Comparison of ENCODE assay signal across 8 cellular contexts in genomic region chr1:45325816-45326506, GRCh38. TPM values are rescaled to one million over a fixed set of nuclear protein-coding genes. Genes with fewer than 3 reads are reported as not detected.
A peak's percentile ranks its signal among the peaks of the same experiment; 100 is the strongest.
DNase-seq lines count a peak whose midpoint lies in the region; ATAC-seq, FAIRE-seq and TF ChIP-seq lines count a peak whose summit lies in the region.

No MANE protein-coding gene starts in this region.

- CTCF ChIA-PET in HCT116 (lab: Charles Lee): no interaction called here
- CTCF ChIA-PET in K562 (lab: Yijun Ruan, JAX; ENCODE audit: low intra/inter-chr PET ratio): no interaction called here

- H3K9me2 ChIP-seq in HCT116 (ENCODE audit: insufficient read depth): no peaks in the 10 kb centered on the region

- no peak for TF ChIP-seq RAD21 in HCT116 (IDR thresholded peaks at IDR 0.05; ENCODE audit: low read depth)
- no peak for TF ChIP-seq RAD21 in K562 (CRISPR knock-in tag; conservative IDR thresholded peaks at IDR 0.05 in 1 of 2, IDR thresholded peaks at IDR 0.05 in 1 of 2)

- H3K27me3 ChIP-seq in BLaER1: no peaks in the 10 kb centered on the region
- no peaks in the 10 kb centered on the region for H3K27me3 ChIP-seq in HCT116 (ENCODE audit: insufficient read depth, low read length)
- H3K27me3 ChIP-seq in K562 (ENCODE audit: control insufficient read depth in 2 of 2, insufficient read depth in 2 of 2, low read length in 2 of 2): no peaks in the 10 kb centered on the region

- TF ChIP-seq EP300 in K562 (IDR thresholded peaks at IDR 0.05; ENCODE audit: low read length): no peak

- no peak for ATAC-seq in HCT116
- ATAC-seq in K562: no peak; the same call in 2 of the 3 replicates

- H3K36me3 ChIP-seq in BLaER1: peaks cover 25% of the 10 kb centered on the region
- no peaks in the 10 kb centered on the region; a peak in 1 of 4 replicates for H3K36me3 ChIP-seq in HCT116 (ENCODE audit: control insufficient read depth in 1 of 2, insufficient read depth in 2 of 2, low read length in 2 of 2)
- peaks cover 12% of the 10 kb centered on the region; the same call in 2 of the 3 replicates for H3K36me3 ChIP-seq in K562 (ENCODE audit: control insufficient read depth, insufficient read depth, low read length)

- H3K4me2 ChIP-seq in BLaER1 (peak overlapping the region; percentile 94), HCT116 (ENCODE audit: low read length) (no peak overlapping the region), K562 (ENCODE audit: insufficient read depth, low read length) (no peak overlapping the region)

- 59% methylated on average over 6 of the region's 6 CpGs for WGBS in K562 (ENCODE audit: insufficient coverage, low coverage, missing lambda C conversion rate)

- H3K27ac ChIP-seq in BLaER1: peak overlapping the region; percentile 85
- no peak overlapping the region for H3K27ac ChIP-seq in HCT116 (ENCODE audit: low read depth, low read length)
- no peak overlapping the region for H3K27ac ChIP-seq in K562 (ENCODE audit: extremely low read depth, low read depth, low read length)

- DNase-seq in HCT116 (ENCODE audit: low read depth, low spot score) (no peak), K562 (ENCODE audit: extremely low read depth in 1 of 4, low spot score in 3 of 4) (peak in 2 of 4 experiments; percentile 23 to 32), myocyte (ENCODE audit: low read depth) (peak; percentile 11), NCI-H446 (lab: John Stamatoyannopoulos, UW) (no peak), GM13977 (ENCODE audit: low spot score) (no peak), SW480 (ENCODE audit: low spot score) (no peak), hippocampal formation (lab: John Stamatoyannopoulos, UW) (no peak)

- H3K4me1 ChIP-seq in BLaER1: peaks cover 47% of the 10 kb centered on the region
- peaks cover 0 to 7% of the 10 kb centered on the region in 2 experiments; a peak in 2 of 4 replicates for H3K4me1 ChIP-seq in HCT116 (ENCODE audit: control insufficient read depth in 1 of 2, insufficient read depth in 2 of 2, low read length in 2 of 2)
- H3K4me1 ChIP-seq in K562 (replicated peaks in 1 of 2; ENCODE audit: control insufficient read depth in 2 of 2, insufficient read depth in 2 of 2, low read length in 2 of 2): peaks cover 6 to 31% of the 10 kb centered on the region in 2 experiments; a peak in 3 of 5 replicates

- FAIRE-seq in K562 (lab: Jason Lieb, UNC): no peak

- H4K20me1 ChIP-seq in BLaER1: no peaks in the 10 kb centered on the region
- no peaks in the 10 kb centered on the region for H4K20me1 ChIP-seq in HCT116 (ENCODE audit: insufficient read depth)
- no peaks in the 10 kb centered on the region for H4K20me1 ChIP-seq in K562 (replicated peaks; ENCODE audit: control insufficient read depth, insufficient read depth, low read length)

- intact Hi-C loops in HCT116 (cut with micrococcal nuclease) (no loop called here), K562 (cut with micrococcal nuclease) (no loop called here)

- BruUV-seq in HCT116 (replicated peaks; lab: Mats Ljungman, UMichigan) (TSS peak; percentile 20), K562 (replicated peaks; lab: Mats Ljungman, UMichigan) (no TSS peak)

- peak overlapping the region; percentile 82 for H3K9ac ChIP-seq in BLaER1
- no peak overlapping the region for H3K9ac ChIP-seq in HCT116 (ENCODE audit: low read length)
- no peak overlapping the region for H3K9ac ChIP-seq in K562 (ENCODE audit: insufficient read depth in 1 of 2, low read depth in 2 of 2, low read length in 2 of 2)

- no peak for TF ChIP-seq CTCF in HCT116 (IDR thresholded peaks at IDR 0.05 in 2 of 3, conservative IDR thresholded peaks at IDR 0.05 in 1 of 3; ENCODE audit: borderline replicate concordance in 1 of 3, insufficient read depth in 1 of 3, low read depth in 2 of 3, low read length in 2 of 3)
- TF ChIP-seq CTCF in K562 (IDR thresholded peaks at IDR 0.05 in 2 of 3, conservative IDR thresholded peaks at IDR 0.05 in 1 of 3; ENCODE audit: insufficient read depth in 2 of 3, low read depth in 1 of 3, low read length in 3 of 3): no peak
- no peak for TF ChIP-seq CTCF in GM13977 (IDR thresholded peaks at IDR 0.05; ENCODE audit: extremely low read depth, insufficient read depth, missing control alignments)

- POLR2A ChIA-PET in HCT116 (lab: Charles Lee): interaction anchor here (0.6 to 1.3 kb wide), 2 partner anchors 14 to 23 kb away, joined by 3 read pairs; partner anchors contain the start of genes MUTYH and TOE1
- POLR2A ChIA-PET in K562 (lab: Yijun Ruan, JAX): interaction anchor here (0.6 to 3.3 kb wide), 6 partner anchors 11 to 605 kb away, joined by 3 to 22 read pairs (median 4); partner anchors contain the start of genes MUTYH and TOE1

- TF ChIP-seq POLR2A in HCT116 (IDR thresholded peaks at IDR 0.05; ENCODE audit: borderline replicate concordance, extremely low read depth, insufficient read depth, insufficient read length): no peak
- TF ChIP-seq POLR2A in K562 (conservative IDR thresholded peaks at IDR 0.05): no peak

- H3K9me3 ChIP-seq in BLaER1 (no peaks in the 10 kb centered on the region), HCT116 (ENCODE audit: control insufficient read depth in 1 of 2, insufficient read depth in 1 of 2, low read depth in 1 of 2, low read length in 2 of 2) (no peaks in the 10 kb centered on the region), K562 (replicated peaks; ENCODE audit: control insufficient read depth, insufficient read depth, low read depth, low read length) (no peaks in the 10 kb centered on the region)

- H3K79me2 ChIP-seq in HCT116 (ENCODE audit: insufficient read depth, low read length) (no peaks in the 10 kb centered on the region), K562 (ENCODE audit: control insufficient read depth, insufficient read depth, low read length) (no peaks in the 10 kb centered on the region)

- H3K9me1 ChIP-seq in K562 (ENCODE audit: control insufficient read depth, insufficient read depth, low read length): peaks cover 3% of the 10 kb centered on the region

- H3K4me3 ChIP-seq in BLaER1: peak overlapping the region; percentile 69
- H3K4me3 ChIP-seq in HCT116 (replicated peaks in 1 of 2; ENCODE audit: low read depth in 1 of 2, low read length in 2 of 2): no peak overlapping the region
- H3K4me3 ChIP-seq in K562: no peak overlapping the region

- in situ Hi-C loops in K562 (cut with MboI): no loop called here
- in situ Hi-C loops in GM13977 (cut with MboI; ENCODE audit: low pct_unique_long_range_greater_than_20kb, low sequenced_read_pairs, unreplicated experiment): no loop called here

- RAD21 ChIA-PET in HCT116 (lab: Charles Lee; ENCODE audit: low non-redundant PET in 1 of 2, low total read pairs in 2 of 2, uncharacterized antibody in 2 of 2, unreplicated experiment in 2 of 2): no interaction called here

- H2AFZ ChIP-seq in HCT116 (ENCODE audit: low read depth, low read length, poor library complexity, severe bottlenecking) (no peak overlapping the region), K562 (ENCODE audit: low read depth, low read length) (no peak overlapping the region)

RNA-seq across cellular contexts. Expression of gene HPDL, which starts 0.7 kb away (rescaled TPM):
- total RNA-seq in HCT116 (2021; ENCODE audit: unreplicated experiment) (not detected), K562 (2014; rRNA removed) (not detected in 2 replicates), K562 (2014; rRNA removed; fragmentation: Illumina TruSeq; extraction: Trizol) (not detected in 2 replicates), K562 (2015; rRNA removed; fragmentation: Illumina TruSeq; extraction: Trizol) (not detected in 2 replicates), K562 (2021) (not detected in 2 replicates), myocyte (not detected in 2 replicates)
- 0.31 and 0.42 TPM in 2 replicates for polyA plus RNA-seq in HCT116 (2012)
- total RNA-seq in K562 (2011; cell fraction: chromatin; rRNA removed; ENCODE audit: low replicate concordance): not detected in 2 replicates
- total RNA-seq in K562 (2011; cell fraction: nucleolus; rRNA removed): not detected in 2 replicates
- total RNA-seq in K562 (2011; cell fraction: nucleoplasm; rRNA removed): not detected in 2 replicates
- polyA plus RNA-seq in K562 (2011; rRNA removed) (not detected in 2 replicates), K562 (2014; fragmentation: Illumina TruSeq; extraction: Trizol) (not detected in 2 replicates), K562 (2014; fragmentation: Nextera tagmentation; extraction: Ambion mirVana) (not detected), K562 (2014; rRNA removed) (not detected in 2 replicates)
- polyA plus RNA-seq in K562 (2011; cell fraction: cytosol; rRNA removed): not detected in 2 replicates
- not detected in 2 replicates for polyA plus RNA-seq in K562 (2011; cell fraction: nucleus; rRNA removed)
- 0.04 and 0.28 TPM in 2 replicates for polyA plus RNA-seq in K562 (2012)
- polyA minus RNA-seq in K562 (2011; rRNA and poly(A)+ RNA removed): not detected in 2 replicates
- polyA minus RNA-seq in K562 (2011; cell fraction: cytosol; rRNA and poly(A)+ RNA removed): not detected in 2 replicates
- polyA minus RNA-seq in K562 (2011; cell fraction: nucleus; rRNA and poly(A)+ RNA removed): not detected in 2 replicates
- polyA plus RNA-seq in myocyte (2012): 0.20 TPM

RNA-seq across cellular contexts. Expression of gene TOE1, which starts 14.0 kb away (rescaled TPM):
- total RNA-seq in HCT116 (2021; ENCODE audit: unreplicated experiment) (11.5 TPM), K562 (2014; rRNA removed) (36.7 and 46.9 TPM in 2 replicates), K562 (2014; rRNA removed; fragmentation: Illumina TruSeq; extraction: Trizol) (25.0 and 32.1 TPM in 2 replicates), K562 (2015; rRNA removed; fragmentation: Illumina TruSeq; extraction: Trizol) (46.5 and 46.9 TPM in 2 replicates), K562 (2021) (32.5 and 33.9 TPM in 2 replicates), myocyte (4.6 and 4.7 TPM in 2 replicates)
- 10.3 and 11.9 TPM in 2 replicates for polyA plus RNA-seq in HCT116 (2012)
- total RNA-seq in K562 (2011; cell fraction: chromatin; rRNA removed; ENCODE audit: low replicate concordance): 34.1 and 86.1 TPM in 2 replicates
- total RNA-seq in K562 (2011; cell fraction: nucleolus; rRNA removed): 66.0 and 68.2 TPM in 2 replicates
- 40.8 and 44.2 TPM in 2 replicates for total RNA-seq in K562 (2011; cell fraction: nucleoplasm; rRNA removed)
- polyA plus RNA-seq in K562 (2011; rRNA removed) (30.4 and 36.0 TPM in 2 replicates), K562 (2014; fragmentation: Illumina TruSeq; extraction: Trizol) (40.1 and 47.2 TPM in 2 replicates), K562 (2014; fragmentation: Nextera tagmentation; extraction: Ambion mirVana) (10 to 100 TPM; 59.8 to 85.7 TPM), K562 (2014; rRNA removed) (38.0 and 44.8 TPM in 2 replicates)
- 33.1 and 54.6 TPM in 2 replicates for polyA plus RNA-seq in K562 (2011; cell fraction: cytosol; rRNA removed)
- polyA plus RNA-seq in K562 (2011; cell fraction: nucleus; rRNA removed): 75.7 and 103 TPM in 2 replicates
- polyA plus RNA-seq in K562 (2012): 25.2 and 34.6 TPM in 2 replicates
- polyA minus RNA-seq in K562 (2011; rRNA and poly(A)+ RNA removed): 38.1 and 72.9 TPM in 2 replicates
- 21.1 and 35.7 TPM in 2 replicates for polyA minus RNA-seq in K562 (2011; cell fraction: cytosol; rRNA and poly(A)+ RNA removed)
- 39.9 and 47.7 TPM in 2 replicates for polyA minus RNA-seq in K562 (2011; cell fraction: nucleus; rRNA and poly(A)+ RNA removed)
- polyA plus RNA-seq in myocyte (2012): 6.5 TPM

RNA-seq across cellular contexts. Expression of gene MUTYH, which starts 14.3 kb away (rescaled TPM):
- total RNA-seq in HCT116 (2021; ENCODE audit: unreplicated experiment): 44.8 TPM
- 31.1 and 33.3 TPM in 2 replicates for polyA plus RNA-seq in HCT116 (2012)
- total RNA-seq in K562 (2011; cell fraction: chromatin; rRNA removed; ENCODE audit: low replicate concordance): 71.8 and 131 TPM in 2 replicates
- 89.7 and 95.8 TPM in 2 replicates for total RNA-seq in K562 (2011; cell fraction: nucleolus; rRNA removed)
- 74.4 and 78.0 TPM in 2 replicates for total RNA-seq in K562 (2011; cell fraction: nucleoplasm; rRNA removed)
- 32.1 and 36.8 TPM in 2 replicates for total RNA-seq in K562 (2014; rRNA removed)
- 13.0 and 16.5 TPM in 2 replicates for total RNA-seq in K562 (2014; rRNA removed; fragmentation: Illumina TruSeq; extraction: Trizol)
- 26.8 and 29.0 TPM in 2 replicates for total RNA-seq in K562 (2015; rRNA removed; fragmentation: Illumina TruSeq; extraction: Trizol)
- 36.1 and 37.8 TPM in 2 replicates for total RNA-seq in K562 (2021)
- 23.6 and 39.9 TPM in 2 replicates for polyA plus RNA-seq in K562 (2011; rRNA removed)
- polyA plus RNA-seq in K562 (2011; cell fraction: cytosol; rRNA removed): 31.3 and 41.8 TPM in 2 replicates
- polyA plus RNA-seq in K562 (2011; cell fraction: nucleus; rRNA removed): 190 and 211 TPM in 2 replicates
- polyA plus RNA-seq in K562 (2012): 30.0 and 54.0 TPM in 2 replicates
- polyA plus RNA-seq in K562 (2014; fragmentation: Illumina TruSeq; extraction: Trizol): 32.7 and 35.6 TPM in 2 replicates
- 1 to 10 TPM; 3.4 to 6.2 TPM for polyA plus RNA-seq in K562 (2014; fragmentation: Nextera tagmentation; extraction: Ambion mirVana)
- 46.2 and 53.5 TPM in 2 replicates for polyA plus RNA-seq in K562 (2014; rRNA removed)
- 18.2 and 19.1 TPM in 2 replicates for polyA minus RNA-seq in K562 (2011; rRNA and poly(A)+ RNA removed)
- polyA minus RNA-seq in K562 (2011; cell fraction: cytosol; rRNA and poly(A)+ RNA removed): 9.2 and 10.9 TPM in 2 replicates
- 20.3 and 32.9 TPM in 2 replicates for polyA minus RNA-seq in K562 (2011; cell fraction: nucleus; rRNA and poly(A)+ RNA removed)
- 10.7 and 12.9 TPM in 2 replicates for total RNA-seq in myocyte
- polyA plus RNA-seq in myocyte (2012): 9.3 TPM
